Comparison of ENCODE assay signal across 1 cellular context in the genomic region with DNA sequence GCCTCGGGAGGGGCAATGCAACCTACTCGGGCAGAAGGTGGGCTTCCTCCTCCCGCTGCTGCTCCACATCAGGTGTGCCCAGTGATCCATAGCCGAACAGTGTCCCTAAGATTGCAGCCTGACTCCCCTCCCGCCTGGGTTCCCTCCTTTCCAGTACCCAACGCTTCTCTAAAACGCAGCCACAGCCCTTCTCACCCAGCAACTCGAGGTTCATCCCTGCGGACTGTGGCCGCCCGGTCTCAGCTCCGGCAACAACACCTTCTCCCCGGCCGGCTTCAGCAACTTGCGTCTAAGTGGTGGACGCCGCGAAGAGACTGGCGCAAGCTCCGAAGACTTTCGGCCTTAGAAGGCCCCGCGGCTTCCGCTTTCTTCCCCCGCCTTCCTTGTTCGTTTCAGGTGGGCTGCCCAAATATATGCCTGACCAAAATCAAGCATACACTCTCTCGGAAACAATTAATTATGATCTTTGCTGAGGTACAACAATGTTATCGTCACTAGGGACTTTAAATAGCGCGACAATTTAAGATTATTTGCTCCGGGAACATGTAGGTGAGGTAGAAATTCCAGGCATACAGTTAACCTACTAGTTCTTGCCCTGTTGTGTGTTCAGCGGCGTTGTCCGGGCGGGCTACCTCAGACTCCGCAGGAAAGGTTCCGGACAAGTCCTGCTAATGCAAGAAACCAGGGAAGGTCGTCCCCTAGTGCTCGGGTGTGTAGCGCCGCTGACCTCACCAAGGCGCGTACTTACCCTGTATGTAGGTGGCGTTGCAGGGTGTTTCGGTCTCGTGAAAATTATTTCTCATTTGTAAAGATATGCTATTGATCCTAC.
TF ChIP-seq lines count a peak whose summit lies in the region.

A gene with protein sequence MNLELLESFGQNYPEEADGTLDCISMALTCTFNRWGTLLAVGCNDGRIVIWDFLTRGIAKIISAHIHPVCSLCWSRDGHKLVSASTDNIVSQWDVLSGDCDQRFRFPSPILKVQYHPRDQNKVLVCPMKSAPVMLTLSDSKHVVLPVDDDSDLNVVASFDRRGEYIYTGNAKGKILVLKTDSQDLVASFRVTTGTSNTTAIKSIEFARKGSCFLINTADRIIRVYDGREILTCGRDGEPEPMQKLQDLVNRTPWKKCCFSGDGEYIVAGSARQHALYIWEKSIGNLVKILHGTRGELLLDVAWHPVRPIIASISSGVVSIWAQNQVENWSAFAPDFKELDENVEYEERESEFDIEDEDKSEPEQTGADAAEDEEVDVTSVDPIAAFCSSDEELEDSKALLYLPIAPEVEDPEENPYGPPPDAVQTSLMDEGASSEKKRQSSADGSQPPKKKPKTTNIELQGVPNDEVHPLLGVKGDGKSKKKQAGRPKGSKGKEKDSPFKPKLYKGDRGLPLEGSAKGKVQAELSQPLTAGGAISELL (minus strand): TSS at position 319 of the 829 bp plus-strand sequence. CDS start 105 bp downstream, at position 214.

TF ChIP-seq in H1, 55 proteins besides CTCF, POLR2A, EP300 and RAD21 (continued from another document):
- TF ChIP-seq MAFK (IDR thresholded peaks at IDR 0.05; ENCODE audit: low read depth, low read length), result no peak
